Comparison of ENCODE assay signal across 8 cellular contexts in genomic region chr2:42359304-42359749, GRCh38. TPM values are rescaled to one million over a fixed set of nuclear protein-coding genes. Genes with fewer than 3 reads are reported as not detected.
DNase-seq lines count a peak whose midpoint lies in the region; ATAC-seq and TF ChIP-seq lines count a peak whose summit lies in the region.

No MANE protein-coding gene starts in this region.

- no peaks in the 10 kb centered on the region for H3K36me3 ChIP-seq in stomach smooth muscle (ENCODE audit: control insufficient read depth in 2 of 2, insufficient read depth in 2 of 2, low read length in 2 of 2)

- no peaks in the 10 kb centered on the region for H3K9me3 ChIP-seq in stomach smooth muscle (ENCODE audit: control insufficient read depth in 2 of 2, low read length in 2 of 2)

- peaks cover 2% of the 10 kb centered on the region for H3K27me3 Mint-ChIP-seq in activated CD8-positive, alpha-beta memory T cell treated with anti-CD3 and anti-CD28 coated beads, Interleukin-2, amount 10 ng/mL, durations not matched to agents 7 days and 5 days
- no peaks in the 10 kb centered on the region for H3K27me3 Mint-ChIP-seq in T-helper 2 cell treated with Interferon-gamma antibody and Interleukin-4, amounts not matched to agents 5 μg/mL and 100 μg/mL, for 36 hours (ENCODE audit: low read depth)

- H3K4me3 Mint-ChIP-seq in activated CD8-positive, alpha-beta memory T cell treated with anti-CD3 and anti-CD28 coated beads, Interleukin-2, amount 10 ng/mL, durations not matched to agents 7 days and 5 days, result peak overlapping the region; percentile 83
- peak overlapping the region; percentile 90 for H3K4me3 Mint-ChIP-seq in T-helper 2 cell treated with Interferon-gamma antibody and Interleukin-4, amounts not matched to agents 5 μg/mL and 100 μg/mL, for 36 hours

- peak overlapping the region; percentile 39 to 99 for H3K4me3 ChIP-seq in stomach smooth muscle (ENCODE audit: low read length in 2 of 2)

- H3K36me3 Mint-ChIP-seq in activated CD8-positive, alpha-beta memory T cell treated with anti-CD3 and anti-CD28 coated beads, Interleukin-2, amount 10 ng/mL, durations not matched to agents 7 days and 5 days, result peaks cover 15% of the 10 kb centered on the region
- H3K36me3 Mint-ChIP-seq in T-helper 2 cell treated with Interferon-gamma antibody and Interleukin-4, amounts not matched to agents 5 μg/mL and 100 μg/mL, for 36 hours (ENCODE audit: low read depth), result peaks cover 13% of the 10 kb centered on the region

- TF ChIP-seq CTCF in foreskin keratinocyte (conservative IDR thresholded peaks at IDR 0.05), result no peak

- H3K9me3 Mint-ChIP-seq in activated CD8-positive, alpha-beta memory T cell treated with anti-CD3 and anti-CD28 coated beads, Interleukin-2, amount 10 ng/mL, durations not matched to agents 7 days and 5 days (ENCODE audit: low read depth), result no peaks in the 10 kb centered on the region
- no peaks in the 10 kb centered on the region for H3K9me3 Mint-ChIP-seq in T-helper 2 cell treated with Interferon-gamma antibody and Interleukin-4, amounts not matched to agents 5 μg/mL and 100 μg/mL, for 36 hours

- H3K27ac ChIP-seq in foreskin keratinocyte, result peak overlapping the region; percentile 95
- H3K27ac ChIP-seq in stomach smooth muscle (ENCODE audit: low read length), result no peak overlapping the region

- CTCF ChIA-PET in activated CD8-positive, alpha-beta memory T cell treated with anti-CD3 and anti-CD28 coated beads, Interleukin-2, amount 10 ng/mL, durations not matched to agents 7 days and 5 days (lab: Charles Lee), result interaction anchor here (0.6 to 1.6 kb wide), 6 partner anchors 31 to 518 kb away, joined by 3 to 5 read pairs (median 3); no protein-coding TSS in a partner anchor

- H3K9ac ChIP-seq in stomach smooth muscle (ENCODE audit: low read length in 2 of 2), result peak overlapping the region in 1 of 2 donors; percentile 98

- H3K4me1 ChIP-seq in foreskin keratinocyte, result peaks cover 11% of the 10 kb centered on the region
- H3K4me1 ChIP-seq in stomach smooth muscle (ENCODE audit: control insufficient read depth, insufficient read depth, low read length), result peaks cover 18% of the 10 kb centered on the region

- peak overlapping the region; percentile 88 for H3K27ac Mint-ChIP-seq in activated CD8-positive, alpha-beta memory T cell treated with anti-CD3 and anti-CD28 coated beads, Interleukin-2, amount 10 ng/mL, durations not matched to agents 7 days and 5 days
- peak overlapping the region; percentile 98 for H3K27ac Mint-ChIP-seq in T-helper 2 cell treated with Interferon-gamma antibody and Interleukin-4, amounts not matched to agents 5 μg/mL and 100 μg/mL, for 36 hours

- DNase-seq in activated CD8-positive, alpha-beta memory T cell treated with anti-CD3 and anti-CD28 coated beads, Interleukin-2, amount 10 ng/mL, durations not matched to agents 7 days and 5 days, result no peak
- DNase-seq in activated CD8-positive, alpha-beta memory T cell treated with anti-CD3 and anti-CD28 coated beads, Interleukin-2, amount 50 U/mL, for 48 hours, result no peak
- no peak for DNase-seq in T-helper 2 cell treated with Interferon-gamma antibody and Interleukin-4, amounts not matched to agents 5 μg/mL and 100 μg/mL, for 36 hours (ENCODE audit: low spot score)
- DNase-seq in foreskin keratinocyte (no peak), NCI-H2171 treated with DMSO at 0.1 percent for 48 hours (lab: John Stamatoyannopoulos, UW) (no peak)
- DNase-seq in central memory CD4-positive, alpha-beta T cell, result no peak

- peaks cover 42% of the 10 kb centered on the region for H3K4me1 Mint-ChIP-seq in activated CD8-positive, alpha-beta memory T cell treated with anti-CD3 and anti-CD28 coated beads, Interleukin-2, amount 10 ng/mL, durations not matched to agents 7 days and 5 days
- peaks cover 45% of the 10 kb centered on the region for H3K4me1 Mint-ChIP-seq in T-helper 2 cell treated with Interferon-gamma antibody and Interleukin-4, amounts not matched to agents 5 μg/mL and 100 μg/mL, for 36 hours (ENCODE audit: low read depth)

- no peak for ATAC-seq in activated CD8-positive, alpha-beta memory T cell treated with anti-CD3 and anti-CD28 coated beads, Interleukin-2, amount 10 ng/mL, durations not matched to agents 7 days and 5 days
- no peak for ATAC-seq in foreskin keratinocyte
- no peak for ATAC-seq in HG03571 (IDR thresholded peaks at IDR 0.05; ENCODE audit: unreplicated experiment)

- H3K27me3 ChIP-seq in foreskin keratinocyte, result no peaks in the 10 kb centered on the region
- H3K27me3 ChIP-seq in stomach smooth muscle (ENCODE audit: control insufficient read depth in 1 of 2, insufficient read depth in 2 of 2, low read length in 2 of 2), result no peaks in the 10 kb centered on the region

RNA-seq across cellular contexts. Expression of gene COX7A2L, which starts 1.7 kb away (rescaled TPM):
- 10 to 100 TPM; 80.0 to 92.6 TPM for total RNA-seq in activated CD8-positive, alpha-beta memory T cell treated with anti-CD3 and anti-CD28 coated beads, Interleukin-2, amount 10 ng/mL, durations not matched to agents 7 days and 5 days
- total RNA-seq in foreskin keratinocyte, result 107 and 119 TPM in 2 replicates
- 116 and 118 TPM in 2 replicates for polyA plus RNA-seq in foreskin keratinocyte
